ENCODE assay signal across 8 cellular contexts in the genomic region with DNA sequence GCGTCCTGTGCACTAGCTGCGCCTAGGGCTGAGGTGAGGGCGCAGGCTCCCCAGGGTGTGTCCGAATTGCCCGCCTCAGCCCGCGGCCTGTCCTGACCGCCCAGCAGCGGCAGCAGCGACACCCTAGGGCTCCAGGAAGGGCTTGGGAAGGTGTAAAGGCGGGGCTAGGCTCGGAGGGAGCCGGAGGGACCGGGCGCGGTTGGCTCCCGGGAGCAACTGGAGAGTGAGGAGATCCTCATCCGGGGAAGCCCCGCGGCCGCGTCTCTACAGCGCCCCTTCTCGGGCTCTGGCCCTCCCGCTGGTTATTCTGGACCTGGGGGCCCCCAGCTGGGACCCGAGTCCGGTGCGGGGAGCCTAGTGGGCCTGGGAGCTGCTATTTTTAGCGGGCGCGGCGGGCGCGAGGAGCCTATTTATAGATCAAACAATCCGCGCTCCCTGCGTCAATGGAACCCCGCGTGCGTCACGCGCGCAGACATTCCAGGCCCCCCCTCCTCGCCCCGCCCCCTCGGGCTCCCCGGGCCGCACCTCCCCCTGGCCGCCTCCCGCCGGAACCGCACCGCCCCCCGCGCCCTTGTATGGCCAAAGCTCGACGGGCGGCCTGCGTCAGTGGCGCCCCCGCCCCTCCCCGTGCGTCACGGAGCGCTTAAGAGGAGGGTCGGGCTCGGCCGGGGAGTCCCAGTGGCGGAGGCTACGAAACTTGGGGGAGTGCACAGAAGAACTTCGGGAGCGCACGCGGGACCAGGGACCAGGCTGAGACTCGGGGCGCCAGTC. TPM values are rescaled to one million over a fixed set of nuclear protein-coding genes. Genes with fewer than 3 reads are reported as not detected.
A peak's percentile ranks its signal among the peaks of the same experiment; 100 is the strongest.
DNase-seq lines count a peak whose midpoint lies in the region; ATAC-seq and TF ChIP-seq lines count a peak whose summit lies in the region.

A gene (plus strand): TSS at position 672 of the 771 bp plus-strand sequence. CDS start 2,887 bp downstream, outside the sequence.

- peak within 1 kb of the TSS; percentile 85 to 100 (median 98) for H3K27ac Mint-ChIP-seq in CD8-positive, alpha-beta memory T cell
- no peak within 1 kb of the TSS for H3K27ac Mint-ChIP-seq in endothelial cell (ENCODE audit: unreplicated experiment)

- no peak for TF ChIP-seq CTCF in endothelial cell (IDR thresholded peaks at IDR 0.05; ENCODE audit: unreplicated experiment)

- POLR2A ChIA-PET in CD8-positive, alpha-beta memory T cell (lab: Charles Lee): interaction anchor here (0.7 to 1.9 kb wide), 10 partner anchors 10 to 76 kb away, joined by 3 to 20 read pairs (median 4); a partner anchor contains a TSS

- H3K4me3 Mint-ChIP-seq in CD8-positive, alpha-beta memory T cell: peak within 1 kb of the TSS; percentile 79 to 99 (median 94)
- H3K4me3 Mint-ChIP-seq in endothelial cell (ENCODE audit: unreplicated experiment): peak within 1 kb of the TSS; percentile 86

- no peaks in the 10 kb centered on the region for H3K9me3 Mint-ChIP-seq in CD8-positive, alpha-beta memory T cell
- no peaks in the 10 kb centered on the region for H3K9me3 Mint-ChIP-seq in endothelial cell (ENCODE audit: unreplicated experiment)

- H3K36me3 Mint-ChIP-seq in CD8-positive, alpha-beta memory T cell: peaks cover 0 to 3% (median 0%) of the 10 kb centered on the region in 3 donors
- peaks cover 7% of the 10 kb centered on the region for H3K36me3 Mint-ChIP-seq in endothelial cell (ENCODE audit: low read depth, unreplicated experiment)

- H3K4me3 ChIP-seq in CD8-positive, alpha-beta memory T cell (ENCODE audit: low read length): peak within 1 kb of the TSS; percentile 91

- H3K27me3 Mint-ChIP-seq in CD8-positive, alpha-beta memory T cell: peaks cover 0 to 2% of the 10 kb centered on the region in 2 donors
- H3K27me3 Mint-ChIP-seq in endothelial cell (ENCODE audit: unreplicated experiment): peaks cover 16% of the 10 kb centered on the region

- H3K9me3 ChIP-seq in CD8-positive, alpha-beta memory T cell (ENCODE audit: low read length): no peaks in the 10 kb centered on the region

- peak within 1 kb of the TSS; percentile 90 for H3K27ac ChIP-seq in CD8-positive, alpha-beta memory T cell (ENCODE audit: low read depth, low read length)

- CTCF ChIA-PET in CD8-positive, alpha-beta memory T cell (lab: Charles Lee): interaction anchor here (0.7 to 3.0 kb wide), 6 partner anchors 13 to 58 kb away, joined by 3 to 33 read pairs (median 6); a partner anchor contains a TSS

- H3K4me1 ChIP-seq in CD8-positive, alpha-beta memory T cell (ENCODE audit: insufficient read depth, low read length): peaks cover 27% of the 10 kb centered on the region

- no peaks in the 10 kb centered on the region for H3K36me3 ChIP-seq in CD8-positive, alpha-beta memory T cell (ENCODE audit: insufficient read depth, low read length)

- peak; percentile 99 to 100 (median 99) for DNase-seq in CD8-positive, alpha-beta memory T cell
- DNase-seq in HK-2 (ENCODE audit: unreplicated experiment) (peak; percentile 94), NOMO-1 (lab: John Stamatoyannopoulos, UW; ENCODE audit: unreplicated experiment in 2 of 2) (peak; percentile 72 to 92), endothelial cell (ENCODE audit: low spot score) (peak; percentile 83), middle frontal gyrus (ENCODE audit: extremely low spot score, low spot score) (peak; percentile 83)
- peak; percentile 100 for DNase-seq in activated CD8-positive, alpha-beta memory T cell treated with anti-CD3 and anti-CD28 coated beads, Interleukin-2, amount 50 U/mL, for 4 hours
- DNase-seq in stimulated activated CD8-positive, alpha-beta memory T cell treated with anti-CD3 and anti-CD28 coated beads, Interleukin-2, amount 100 ng/mL, for 1 hour (ENCODE audit: low read depth in 2 of 2): peak; percentile 99 to 100

- ATAC-seq in GM19438 (IDR thresholded peaks at IDR 0.05; ENCODE audit: low read depth, unreplicated experiment): peak; percentile 76

- H3K4me1 Mint-ChIP-seq in CD8-positive, alpha-beta memory T cell: peaks cover 24 to 39% (median 28%) of the 10 kb centered on the region in 3 donors
- peaks cover 13% of the 10 kb centered on the region for H3K4me1 Mint-ChIP-seq in endothelial cell (ENCODE audit: unreplicated experiment)

- no peaks in the 10 kb centered on the region for H3K27me3 ChIP-seq in CD8-positive, alpha-beta memory T cell (ENCODE audit: insufficient read depth, low read length, poor library complexity, severe bottlenecking)

RNA-seq across cellular contexts. Expression of the gene that starts here (rescaled TPM):
- 10 to 100 TPM; 20.4 to 23.4 TPM for total RNA-seq in CD8-positive, alpha-beta memory T cell
- 0.84 TPM for polyA plus RNA-seq in CD8-positive, alpha-beta memory T cell
- 1.0 TPM for total RNA-seq in endothelial cell (ENCODE audit: unreplicated experiment)

Comparison
In these comparisons a context has a peak if more than half of its experiments do, and no peak if none do; other contexts are left out.
1. Peak in every context shown above with its lines: DNase-seq, ATAC-seq, H3K4me3 ChIP-seq and H3K27ac ChIP-seq.
2. RNA of the gene that starts here (total RNA-seq): 20.4 to 23.4 TPM in CD8-positive, alpha-beta memory T cell; 1.0 TPM in endothelial cell (single experiment); every median in the first group is over 10 times any median in the second.